Comparison of ENCODE assay signal across 22 cellular contexts in genomic region chr5:140196406-140196805, GRCh38.
"Had no signal": no experiment of that assay in that cellular context is flagged by ENCODE, and none has a peak within 500 bp of the region (broad histone marks: within the 10 kb centered on the region; RNA-seq: fewer than 3 reads in every experiment).

No MANE protein-coding gene starts in this region.

- H3K27ac ChIP-seq: epithelial cell of prostate, transverse colon, uterus had no signal

- H3K27ac Mint-ChIP-seq: activated naive CD4-positive, alpha-beta T cell treated with anti-CD3 and anti-CD28 coated beads, Interleukin-2, amount 50 U/mL, for 24 hours; endodermal cell; nephron; stimulated activated memory B cell treated with anti-CD40 and anti-IgM and Interleukin-4, amounts not matched to agents 10 μg/mL and 1 μg/mL and 100 μg/mL, for 72 hours; T-helper 17 cell had no signal

- H3K9me3 Mint-ChIP-seq: activated naive CD4-positive, alpha-beta T cell treated with anti-CD3 and anti-CD28 coated beads, Interleukin-2, amount 50 U/mL, for 24 hours; endodermal cell; stimulated activated memory B cell treated with anti-CD40 and anti-IgM and Interleukin-4, amounts not matched to agents 10 μg/mL and 1 μg/mL and 100 μg/mL, for 72 hours had no signal

- H3K36me3 ChIP-seq: transverse colon, uterus had no signal

- H3K9me3 ChIP-seq: transverse colon, uterus had no signal

- H3K4me1 Mint-ChIP-seq: activated naive CD4-positive, alpha-beta T cell treated with anti-CD3 and anti-CD28 coated beads, Interleukin-2, amount 50 U/mL, for 24 hours; nephron; stimulated activated memory B cell treated with anti-CD40 and anti-IgM and Interleukin-4, amounts not matched to agents 10 μg/mL and 1 μg/mL and 100 μg/mL, for 72 hours had no signal

- H3K4me1 ChIP-seq: uterus had no signal

- H3K4me3 ChIP-seq: transverse colon, uterus had no signal

- H3K27me3 Mint-ChIP-seq: activated naive CD4-positive, alpha-beta T cell treated with anti-CD3 and anti-CD28 coated beads, Interleukin-2, amount 50 U/mL, for 24 hours; stimulated activated memory B cell treated with anti-CD40 and anti-IgM and Interleukin-4, amounts not matched to agents 10 μg/mL and 1 μg/mL and 100 μg/mL, for 72 hours; T-helper 17 cell had no signal

- H3K4me3 Mint-ChIP-seq: activated naive CD4-positive, alpha-beta T cell treated with anti-CD3 and anti-CD28 coated beads, Interleukin-2, amount 50 U/mL, for 24 hours; endodermal cell; nephron; stimulated activated memory B cell treated with anti-CD40 and anti-IgM and Interleukin-4, amounts not matched to agents 10 μg/mL and 1 μg/mL and 100 μg/mL, for 72 hours; T-helper 17 cell had no signal

- DNase-seq: activated CD4-positive, alpha-beta T cell treated with anti-CD3 and anti-CD28 coated beads for 4 hours; activated CD4-positive, alpha-beta T cell treated with anti-CD3 and anti-CD28 coated beads, Interleukin-2, amount 50 U/mL, for 48 hours; activated CD4-positive, CD25-positive, alpha-beta regulatory T cell; activated gamma-delta T cell; activated T-cell treated with anti-CD3 and anti-CD28 coated beads for 4 hours; cerebellar nuclear complex; cortex of kidney; endodermal cell; foreskin melanocyte; glutamatergic neuron; hippocampal formation; left ventricle myocardium superior; midbrain; SW 1271; T-helper 17 cell; transverse colon; uterus had no signal

- H3K27me3 ChIP-seq: transverse colon, uterus had no signal

- ATAC-seq: left ventricle myocardium superior; sciatic nerve; stimulated activated memory B cell treated with anti-CD40 and anti-IgM and Interleukin-4, amounts not matched to agents 10 μg/mL and 1 μg/mL and 100 μg/mL, for 72 hours; T-helper 17 cell had no signal
